ENCODE assay signal across 1 cellular context in genomic region chr7:55539380-55539779, GRCh38.
TF ChIP-seq lines count a peak whose summit lies in the region.

No MANE protein-coding gene starts in this region.

TF ChIP-seq in GM12878, 131 proteins besides CTCF, POLR2A, EP300 and RAD21:
- TF ChIP-seq ZBTB40 (IDR thresholded peaks at IDR 0.05; ENCODE audit: borderline replicate concordance), result no peak
